In the genomic region with DNA sequence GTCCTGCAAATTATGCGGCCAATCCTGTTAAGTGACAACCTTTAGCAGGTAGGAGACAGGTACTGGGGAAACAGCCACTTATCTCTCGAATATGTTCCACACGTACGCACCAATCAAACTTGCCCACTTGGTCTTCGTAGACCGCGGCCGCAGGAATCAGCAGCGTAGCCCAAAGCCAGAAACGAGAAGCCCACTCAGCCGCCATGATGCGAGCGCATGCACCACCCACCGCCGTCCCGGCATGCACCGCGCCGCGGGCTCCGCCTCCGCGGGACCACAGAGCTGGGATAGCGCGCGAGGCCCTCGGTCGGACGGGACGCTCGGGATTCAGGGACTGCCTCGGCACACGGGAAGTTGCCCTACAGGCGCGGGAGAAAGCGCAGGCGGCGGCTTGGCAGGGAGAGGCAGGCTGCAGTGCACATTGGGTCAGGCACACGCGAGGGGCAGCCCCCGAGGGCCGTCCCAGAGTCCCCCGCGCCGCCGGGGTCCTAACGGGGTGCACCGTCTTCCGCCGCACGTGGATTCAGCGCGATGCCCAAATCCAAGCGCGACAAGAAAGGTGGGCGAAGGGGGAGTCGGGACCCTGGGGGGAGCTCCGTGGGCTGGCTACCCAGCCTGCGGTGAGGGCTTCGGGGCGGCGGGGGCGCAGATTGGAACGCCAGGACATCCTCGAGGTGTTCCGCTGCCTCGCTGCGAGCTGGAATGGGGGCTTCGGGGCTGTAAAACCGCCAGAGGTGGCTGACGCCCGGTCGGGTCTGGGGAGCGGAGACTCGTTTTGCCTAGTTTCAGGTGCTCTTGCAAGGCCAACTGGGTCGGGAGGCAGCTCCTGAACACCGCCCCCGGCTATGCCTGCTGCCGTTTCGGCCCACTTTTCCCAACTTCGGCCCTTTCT, we compare ENCODE assay signal across 8 cellular contexts. TPM values are rescaled to one million over a fixed set of nuclear protein-coding genes. Genes with fewer than 3 reads are reported as not detected.
DNase-seq lines count a peak whose midpoint lies in the region; ATAC-seq and TF ChIP-seq lines count a peak whose summit lies in the region.

A gene (minus strand): TSS at position 220 of the 892 bp plus-strand sequence. CDS start 15 bp downstream, at position 205.
A gene (plus strand): TSS at position 501 of the 892 bp plus-strand sequence. CDS start 31 bp downstream, at position 532.

- intact Hi-C loops in colonic mucosa (cut with DNase I), result no loop called here

- peak within 1 kb of the TSS; percentile 95 for H3K4me3 ChIP-seq in colonic mucosa

- peak; percentile 79 for ATAC-seq in GM18909 (IDR thresholded peaks at IDR 0.05; ENCODE audit: poor library complexity, unreplicated experiment)
- ATAC-seq in HG03159 (IDR thresholded peaks at IDR 0.05; ENCODE audit: unreplicated experiment), result peak; percentile 81

- peaks cover 20% of the 10 kb centered on the region for H3K4me1 ChIP-seq in colonic mucosa

- H3K27ac ChIP-seq in colonic mucosa (peak within 1 kb of the TSS; percentile 96), layer of hippocampus (ENCODE audit: low read depth, low read length) (peak within 1 kb of the TSS; percentile 99)

- H3K9me3 ChIP-seq in colonic mucosa, result no peaks in the 10 kb centered on the region

- H3K27me3 ChIP-seq in colonic mucosa, result no peaks in the 10 kb centered on the region
- H3K27me3 ChIP-seq in layer of hippocampus (ENCODE audit: control insufficient read depth, insufficient read depth, low read length), result no peaks in the 10 kb centered on the region

- DNase-seq in AG09319 (ENCODE audit: extremely low read depth, low read depth) (peak; percentile 15), NCI-H510A (lab: John Stamatoyannopoulos, UW) (peak; percentile 75), colonic mucosa (peak; percentile 93)
- DNase-seq in activated CD4-positive, alpha-beta T cell treated with anti-CD3 and anti-CD28 coated beads for 48 hours, result peak; percentile 95
- peak; percentile 75 to 85 (median 83) for DNase-seq in stimulated activated CD4-positive, alpha-beta T cell treated with anti-CD3 and anti-CD28 coated beads, Interleukin-1b, Interleukin-23, amount 100 ng/mL, for 24 hours (ENCODE audit: low read depth in 4 of 4, low spot score in 1 of 4)

- H3K9ac ChIP-seq in colonic mucosa (ENCODE audit: low read depth in 2 of 2, low read length in 2 of 2), result peak within 1 kb of the TSS; percentile 91 to 97

- no peaks in the 10 kb centered on the region for H3K36me3 ChIP-seq in colonic mucosa

- TF ChIP-seq CTCF in AG09319 (IDR thresholded peaks at IDR 0.05; ENCODE audit: low read depth, low read length), result no peak
- TF ChIP-seq CTCF in colonic mucosa (IDR thresholded peaks at IDR 0.05), result no peak

RNA-seq across cellular contexts. Expression of the first gene that starts in this region (rescaled TPM):
- 10 to 100 TPM; 35.3 to 51.1 TPM for total RNA-seq in colonic mucosa

RNA-seq across cellular contexts. Expression of the second gene that starts in this region (rescaled TPM):
- total RNA-seq in colonic mucosa, result 10 to 100 TPM; 12.7 to 46.0 TPM

Comparison
In these comparisons a context has a peak if more than half of its experiments do, and no peak if none do; other contexts are left out.
1. Peak in every context shown above with its lines: DNase-seq, ATAC-seq, H3K4me3 ChIP-seq and H3K27ac ChIP-seq.
2. DNase-seq: peak in every context shown above with its lines; median percentile 95 in activated CD4-positive, alpha-beta T cell treated with anti-CD3 and anti-CD28 coated beads for 48 hours; 93 in colonic mucosa; 83 in stimulated activated CD4-positive, alpha-beta T cell treated with anti-CD3 and anti-CD28 coated beads, Interleukin-1b, Interleukin-23, amount 100 ng/mL, for 24 hours; 75 in NCI-H510A; 15 in AG09319.